Comparison of ENCODE assay signal across 28 cellular contexts in the genomic region with DNA sequence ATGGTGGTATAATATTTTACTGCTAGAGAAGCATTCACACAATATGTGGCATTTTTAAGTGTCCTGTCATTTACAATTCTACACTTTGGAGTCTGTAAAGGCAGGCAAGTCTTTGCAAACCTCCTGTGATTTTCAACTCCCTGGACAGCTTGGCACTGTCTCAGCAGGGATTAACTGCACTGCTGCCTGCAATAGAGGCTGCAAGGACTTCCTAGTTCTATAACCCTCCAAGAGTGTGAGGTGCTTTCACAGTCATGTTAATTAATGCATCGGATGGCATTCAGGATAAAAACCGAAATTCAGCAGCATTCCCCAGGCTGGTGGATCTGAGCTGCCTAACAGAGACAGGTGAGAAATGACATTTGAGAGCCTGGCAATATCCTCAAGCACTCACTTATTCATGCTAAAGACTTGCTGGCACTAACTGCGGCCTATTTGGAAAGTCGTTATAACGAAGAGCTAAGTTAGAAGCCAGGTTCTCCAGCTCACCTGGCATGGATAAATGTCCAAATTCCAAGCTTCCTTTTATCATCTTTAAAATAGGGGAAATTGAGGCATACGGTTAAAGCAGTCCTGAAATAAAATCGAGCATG.
DNase-seq lines count a peak whose midpoint lies in the region; ATAC-seq and TF ChIP-seq lines count a peak whose summit lies in the region.
"Had no signal": no experiment of that assay in that cellular context is flagged by ENCODE, and none has a peak within 500 bp of the region (broad histone marks: within the 10 kb centered on the region; RNA-seq: fewer than 3 reads in every experiment).

No MANE protein-coding gene starts in this region.

- 48 to 73% (median 64%) methylated on average over 7 of the region's 7 CpGs for WGBS in heart left ventricle, 4 donors
- WGBS in transverse colon (ENCODE audit: low coverage in 1 of 2), 2 donors = 48 to 65% methylated on average over 4 to 7 of the region's 7 CpGs

- TF ChIP-seq CTCF in heart left ventricle (IDR thresholded peaks at IDR 0.05) (no peak), left lung (IDR thresholded peaks at IDR 0.05) (no peak), transverse colon (IDR thresholded peaks at IDR 0.05) (no peak)

- H3K27me3 ChIP-seq in heart left ventricle (no peaks in the 10 kb centered on the region), adipocyte (replicated peaks; ENCODE audit: control insufficient read depth, insufficient read depth, low read length) (no peaks in the 10 kb centered on the region), left lung (no peaks in the 10 kb centered on the region), transverse colon (no peaks in the 10 kb centered on the region)
- H3K27me3 ChIP-seq: ascending aorta; BLaER1 treated with 17β-estradiol and CSF1 and Interleukin-3, amounts not matched to agents 10 nM and 100 nM; dorsolateral prefrontal cortex; pancreas; right lobe of liver; tibial artery had no signal

- TF ChIP-seq POLR2A in heart left ventricle (IDR thresholded peaks at IDR 0.05) (no peak), transverse colon (IDR thresholded peaks at IDR 0.05) (no peak)

- in situ Hi-C loops in transverse colon (cut with MboI; ENCODE audit: low pct_ligation_motif_present in 1 of 4, low pct_unique_long_range_greater_than_20kb in 1 of 4, low sequenced_read_pairs in 3 of 4) = no loop called here

- H3K4me1 ChIP-seq in heart left ventricle (peaks cover 0 to 85% (median 37%) of the 10 kb centered on the region in 12 donors), adipocyte (ENCODE audit: control insufficient read depth, insufficient read depth, low read length) (peaks cover 19% of the 10 kb centered on the region), left lung (no peaks in the 10 kb centered on the region), transverse colon (peaks cover 29 to 49% (median 36%) of the 10 kb centered on the region in 4 donors)
- H3K4me1 ChIP-seq: right lobe of liver had no signal

- no peak for TF ChIP-seq EP300 in transverse colon (IDR thresholded peaks at IDR 0.05; ENCODE audit: low read depth)

- no peak overlapping the region for H3K9ac ChIP-seq in adipocyte (ENCODE audit: low read length)
- H3K9ac ChIP-seq: BLaER1 treated with 17β-estradiol and CSF1 and Interleukin-3, amounts not matched to agents 10 nM and 100 nM had no signal

- DNase-seq in left ventricle myocardium superior (no peak), heart left ventricle (no peak), adipocyte (ENCODE audit: low read depth) (peak; percentile 52), left lung (no peak), transverse colon (peak; percentile 70), NCI-H510A (lab: John Stamatoyannopoulos, UW) (no peak), NAMALWA (ENCODE audit: low spot score) (no peak), NCI-H1092 treated with DMSO at 0.1 percent for 48 hours (lab: John Stamatoyannopoulos, UW) (no peak)
- DNase-seq: activated B cell treated with CpG ODN at 0.5 μM for 24 hours; central memory CD4-positive, alpha-beta T cell; COR-L47; dorsolateral prefrontal cortex; NCI-H1436 treated with DMSO at 0.1 percent for 48 hours; NCI-H774; pancreas; PC-3; right lobe of liver; SHP77 treated with DMSO at 0.1 percent for 48 hours; stimulated activated CD4-positive, alpha-beta T cell treated with anti-CD3 and anti-CD28 coated beads, Interleukin-15, amount 100 ng/mL, for 24 hours; stimulated activated naive CD8-positive, alpha-beta T cell treated with anti-CD3 and anti-CD28 coated beads, Interleukin-15, amount 100 ng/mL, for 72 hours; SW 1271; T1000; tibial artery had no signal

- no peaks in the 10 kb centered on the region for H3K9me3 ChIP-seq in heart left ventricle
- no peaks in the 10 kb centered on the region for H3K9me3 ChIP-seq in adipocyte (ENCODE audit: control insufficient read depth, low read length)
- H3K9me3 ChIP-seq in left lung = no peaks in the 10 kb centered on the region
- H3K9me3 ChIP-seq in transverse colon = no peaks in the 10 kb centered on the region
- H3K9me3 ChIP-seq: ascending aorta; BLaER1 treated with 17β-estradiol and CSF1 and Interleukin-3, amounts not matched to agents 10 nM and 100 nM; pancreas; right lobe of liver; tibial artery had no signal

- intact Hi-C loops in left ventricle myocardium superior (cut with micrococcal nuclease) = no loop called here
- intact Hi-C loops in heart left ventricle (cut with DNase I) = no loop called here
- intact Hi-C loops in left lung (cut with DNase I) = no loop called here
- intact Hi-C loops in transverse colon (cut with DNase I; ENCODE audit: low total_unique reads) = no loop called here

- H3K36me3 ChIP-seq in heart left ventricle (no peaks in the 10 kb centered on the region), adipocyte (ENCODE audit: control insufficient read depth, insufficient read depth, low read length, severe bottlenecking) (no peaks in the 10 kb centered on the region), left lung (no peaks in the 10 kb centered on the region), transverse colon (no peaks in the 10 kb centered on the region)
- H3K36me3 ChIP-seq: ascending aorta, pancreas, right lobe of liver, tibial artery had no signal

- H3K4me3 ChIP-seq in heart left ventricle (no peak overlapping the region), adipocyte (ENCODE audit: low read length) (no peak overlapping the region), left lung (no peak overlapping the region), transverse colon (no peak overlapping the region)
- H3K4me3 ChIP-seq: ascending aorta; BLaER1 treated with 17β-estradiol and CSF1 and Interleukin-3, amounts not matched to agents 10 nM and 100 nM; dorsolateral prefrontal cortex; pancreas; right lobe of liver; tibial artery had no signal

- H3K27ac ChIP-seq in heart left ventricle (peak overlapping the region in 1 of 12 donors; percentile 29), left lung (no peak overlapping the region), transverse colon (peak overlapping the region in 3 of 4 donors; percentile 55 to 62 (median 58))
- H3K27ac ChIP-seq: ascending aorta; BLaER1 treated with 17β-estradiol and CSF1 and Interleukin-3, amounts not matched to agents 10 nM and 100 nM; dorsolateral prefrontal cortex; HL-60; pancreas; right lobe of liver; tibial artery had no signal

- ATAC-seq in left ventricle myocardium superior = peak; percentile 16
- ATAC-seq in heart left ventricle = no peak
- ATAC-seq in left lung = peak; percentile 46
- ATAC-seq: activated naive CD4-positive, alpha-beta T cell treated with anti-CD3 and anti-CD28 coated beads, Interleukin-2, amount 50 U/mL, for 72 hours; HCT116; pancreas; PC-3; right lobe of liver; stimulated activated naive CD8-positive, alpha-beta T cell treated with anti-CD3 and anti-CD28 coated beads, Interleukin-15, amount 100 ng/mL, for 72 hours had no signal

Comparison
In these comparisons a context has a peak if more than half of its experiments do, and no peak if none do; other contexts are left out.
1. ATAC-seq: peak in left ventricle myocardium superior (single experiment) and left lung (single experiment); none in heart left ventricle (0 of 4).
2. DNase-seq: peak in adipocyte (single experiment) and transverse colon (single experiment); none in left ventricle myocardium superior (single experiment), heart left ventricle (0 of 5), left lung (0 of 2), NCI-H510A (single experiment), NAMALWA (single experiment) and NCI-H1092 treated with DMSO at 0.1 percent for 48 hours (single experiment).
3. H3K27ac ChIP-seq: peak in transverse colon (3 of 4); none in left lung (0 of 2).